16 cellular contexts compared by ENCODE assay signal in the genomic region with DNA sequence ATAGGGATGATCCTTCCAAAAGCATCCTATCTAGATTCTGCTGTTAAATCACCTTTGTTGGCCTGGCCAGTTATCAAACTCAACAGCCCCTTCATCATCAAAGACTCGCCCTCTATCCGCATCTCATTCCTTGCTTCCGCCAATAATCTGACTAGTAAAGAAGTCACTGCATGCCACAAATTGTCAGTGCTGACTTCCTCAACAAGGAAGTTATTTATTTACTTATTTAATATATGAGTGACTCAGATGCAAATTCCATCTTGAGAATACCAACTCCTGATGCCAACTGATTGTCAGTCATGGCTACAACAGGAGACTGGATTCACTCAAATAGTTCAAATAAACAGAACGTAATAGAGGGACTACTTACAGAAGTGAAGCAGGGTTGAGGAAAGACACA.
"Had no signal": no experiment of that assay in that cellular context is flagged by ENCODE, and none has a peak within 500 bp of the region (broad histone marks: within the 10 kb centered on the region; RNA-seq: fewer than 3 reads in every experiment).

No MANE protein-coding gene starts in this region.

- H3K9me3 Mint-ChIP-seq: activated naive CD4-positive, alpha-beta T cell treated with anti-CD3 and anti-CD28 coated beads, Interleukin-2, amount 10 ng/mL, durations not matched to agents 7 days and 5 days had no signal

- H3K27me3 Mint-ChIP-seq: activated CD4-positive, alpha-beta memory T cell treated with anti-CD3 and anti-CD28 coated beads for 36 hours; activated CD4-positive, alpha-beta T cell treated with anti-CD3 and anti-CD28 coated beads for 36 hours; activated naive CD4-positive, alpha-beta T cell treated with anti-CD3 and anti-CD28 coated beads, Interleukin-2, amount 10 ng/mL, durations not matched to agents 7 days and 5 days; activated T-cell treated with anti-CD3 and anti-CD28 coated beads, Interleukin-2, amount 50 U/mL, for 24 hours; memory B cell; naive thymus-derived CD4-positive, alpha-beta T cell; T-helper 17 cell had no signal

- H3K4me3 Mint-ChIP-seq: activated CD4-positive, alpha-beta memory T cell treated with anti-CD3 and anti-CD28 coated beads for 36 hours; activated CD4-positive, alpha-beta T cell treated with anti-CD3 and anti-CD28 coated beads for 36 hours; activated naive CD4-positive, alpha-beta T cell treated with anti-CD3 and anti-CD28 coated beads, Interleukin-2, amount 10 ng/mL, durations not matched to agents 7 days and 5 days; activated T-cell treated with anti-CD3 and anti-CD28 coated beads, Interleukin-2, amount 50 U/mL, for 24 hours; memory B cell; naive thymus-derived CD4-positive, alpha-beta T cell; T-helper 17 cell had no signal

- H3K4me1 Mint-ChIP-seq: activated CD4-positive, alpha-beta T cell treated with anti-CD3 and anti-CD28 coated beads for 36 hours; activated naive CD4-positive, alpha-beta T cell treated with anti-CD3 and anti-CD28 coated beads, Interleukin-2, amount 10 ng/mL, durations not matched to agents 7 days and 5 days; memory B cell; naive thymus-derived CD4-positive, alpha-beta T cell; T-helper 17 cell had no signal

- ATAC-seq: activated CD4-positive, alpha-beta T cell treated with anti-CD3 and anti-CD28 coated beads for 36 hours; heart left ventricle; left lung; mucosa of descending colon; naive thymus-derived CD4-positive, alpha-beta T cell; right cardiac atrium; T-helper 17 cell had no signal

- H3K36me3 Mint-ChIP-seq: activated CD4-positive, alpha-beta memory T cell treated with anti-CD3 and anti-CD28 coated beads for 36 hours; activated naive CD4-positive, alpha-beta T cell treated with anti-CD3 and anti-CD28 coated beads, Interleukin-2, amount 10 ng/mL, durations not matched to agents 7 days and 5 days; memory B cell; naive thymus-derived CD4-positive, alpha-beta T cell had no signal

- DNase-seq: activated CD4-positive, alpha-beta memory T cell treated with anti-CD3 and anti-CD28 coated beads for 36 hours; activated CD4-positive, alpha-beta T cell treated with anti-CD3 and anti-CD28 coated beads for 36 hours; activated naive CD4-positive, alpha-beta T cell treated with anti-CD3 and anti-CD28 coated beads, Interleukin-2, amount 10 ng/mL, durations not matched to agents 7 days and 5 days; activated T-cell treated with anti-CD3 and anti-CD28 coated beads, Interleukin-2, amount 50 U/mL, for 24 hours; heart left ventricle; left lung; mucosa of descending colon; naive thymus-derived CD4-positive, alpha-beta T cell; right cardiac atrium; small intestine; stimulated activated CD4-positive, alpha-beta T cell treated with anti-CD3 and anti-CD28 coated beads, Interleukin-4, amount 100 ng/mL, for 24 hours; stimulated activated naive CD4-positive, alpha-beta T cell; T-helper 17 cell; tibial artery had no signal

- H3K4me3 ChIP-seq: cardiac muscle cell, heart left ventricle, left lung, mucosa of descending colon, tibial artery had no signal

- H3K27ac Mint-ChIP-seq: activated CD4-positive, alpha-beta memory T cell treated with anti-CD3 and anti-CD28 coated beads for 36 hours; activated CD4-positive, alpha-beta T cell treated with anti-CD3 and anti-CD28 coated beads for 36 hours; activated naive CD4-positive, alpha-beta T cell treated with anti-CD3 and anti-CD28 coated beads, Interleukin-2, amount 10 ng/mL, durations not matched to agents 7 days and 5 days; activated T-cell treated with anti-CD3 and anti-CD28 coated beads, Interleukin-2, amount 50 U/mL, for 24 hours; memory B cell; naive thymus-derived CD4-positive, alpha-beta T cell; T-helper 17 cell had no signal
